Comparison of ENCODE assay signal across 8 cellular contexts in genomic region chr17:80545499-80545826, GRCh38. TPM values are rescaled to one million over a fixed set of nuclear protein-coding genes. Genes with fewer than 3 reads are reported as not detected.
DNase-seq lines count a peak whose midpoint lies in the region; ATAC-seq and TF ChIP-seq lines count a peak whose summit lies in the region.

No MANE protein-coding gene starts in this region.

- TF ChIP-seq CTCF in heart left ventricle (IDR thresholded peaks at IDR 0.05) (no peak), adrenal gland (IDR thresholded peaks at IDR 0.05) (no peak), lower leg skin (IDR thresholded peaks at IDR 0.05) (no peak), upper lobe of right lung (IDR thresholded peaks at IDR 0.05) (no peak)

- peaks cover 6 to 33% (median 24%) of the 10 kb centered on the region in 12 donors for H3K4me1 ChIP-seq in heart left ventricle
- peaks cover 11 to 18% of the 10 kb centered on the region in 2 donors for H3K4me1 ChIP-seq in adrenal gland (replicated peaks in 1 of 2)
- H3K4me1 ChIP-seq in upper lobe of right lung, result peaks cover 16% of the 10 kb centered on the region

- 6 to 7% (median 7%) methylated on average over 8 of the region's 8 CpGs for WGBS in heart left ventricle, 4 donors
- WGBS in adrenal gland, 4 donors, result 6% methylated on average over 8 of the region's 8 CpGs
- 4 to 6% methylated on average over 8 of the region's 8 CpGs for WGBS in lower leg skin, 2 donors

- ATAC-seq in heart left ventricle (no peak), left ventricle myocardium superior (no peak), upper lobe of right lung (no peak), HG03442 (IDR thresholded peaks at IDR 0.05; ENCODE audit: unreplicated experiment) (no peak)

- H3K4me3 ChIP-seq in heart left ventricle (peak overlapping the region; percentile 70 to 99 (median 88)), adrenal gland (peak overlapping the region; percentile 72 to 95 (median 87)), lower leg skin (ENCODE audit: low read depth, poor library complexity, severe bottlenecking) (peak overlapping the region; percentile 90), upper lobe of right lung (peak overlapping the region; percentile 90)

- no peak for DNase-seq in heart left ventricle
- no peak for DNase-seq in left ventricle myocardium superior
- no peak for DNase-seq in adrenal gland
- DNase-seq in lower leg skin (ENCODE audit: low spot score in 2 of 2), result no peak
- no peak for DNase-seq in upper lobe of right lung
- DNase-seq in GM19238 (ENCODE audit: insufficient read length, low spot score), result no peak
- no peak for DNase-seq in NCI-H2029 (lab: John Stamatoyannopoulos, UW)

- H3K27ac ChIP-seq in heart left ventricle (peak overlapping the region in 4 of 12 donors; percentile 78 to 88 (median 85)), adrenal gland (peak overlapping the region in 3 of 5 donors; percentile 71 to 81 (median 81)), upper lobe of right lung (peak overlapping the region; percentile 81)

- intact Hi-C loops in heart left ventricle (cut with DNase I) (no loop called here), left ventricle myocardium superior (cut with micrococcal nuclease) (no loop called here), adrenal gland (cut with DNase I) (no loop called here), lower leg skin (cut with DNase I; ENCODE audit: low total_unique reads) (no loop called here), upper lobe of right lung (cut with DNase I) (no loop called here)

- H3K36me3 ChIP-seq in heart left ventricle, result peaks cover 0 to 4% (median 0%) of the 10 kb centered on the region in 9 donors
- no peaks in the 10 kb centered on the region for H3K36me3 ChIP-seq in adrenal gland (replicated peaks in 1 of 2)
- no peaks in the 10 kb centered on the region for H3K36me3 ChIP-seq in upper lobe of right lung

- H3K27me3 ChIP-seq in heart left ventricle, result peaks cover 0 to 16% (median 0%) of the 10 kb centered on the region in 9 donors
- H3K27me3 ChIP-seq in adrenal gland, result no peaks in the 10 kb centered on the region
- peaks cover 6% of the 10 kb centered on the region for H3K27me3 ChIP-seq in upper lobe of right lung

- no peaks in the 10 kb centered on the region for H3K9me3 ChIP-seq in heart left ventricle
- no peaks in the 10 kb centered on the region for H3K9me3 ChIP-seq in adrenal gland (replicated peaks in 1 of 3)
- H3K9me3 ChIP-seq in upper lobe of right lung, result no peaks in the 10 kb centered on the region

- TF ChIP-seq POLR2A in heart left ventricle (IDR thresholded peaks at IDR 0.05) (no peak), adrenal gland (IDR thresholded peaks at IDR 0.05) (no peak), lower leg skin (IDR thresholded peaks at IDR 0.05) (no peak)

RNA-seq across cellular contexts. Expression of gene RPTOR, which starts 0.8 kb away (rescaled TPM):
- 10 to 100 TPM; 18.5 to 31.7 (median 27.1) TPM for total RNA-seq in heart left ventricle
- polyA plus RNA-seq in heart left ventricle, result 10 to 100 TPM; 14.7 to 16.7 TPM
- 20.9 TPM for total RNA-seq in left ventricle myocardium superior
- total RNA-seq in adrenal gland, result 10 to 100 TPM; 27.5 to 53.3 (median 34.3) TPM
- 10 to 100 TPM in 2 of 3 donors, 1 to 10 TPM in 1; 9.7 to 26.4 (median 24.6) TPM for polyA plus RNA-seq in adrenal gland
- total RNA-seq in lower leg skin, result 10 to 100 TPM; 30.7 to 68.2 (median 39.8) TPM
- total RNA-seq in upper lobe of right lung, result 35.4 TPM
